30 cellular contexts compared by ENCODE assay signal in the genomic region with DNA sequence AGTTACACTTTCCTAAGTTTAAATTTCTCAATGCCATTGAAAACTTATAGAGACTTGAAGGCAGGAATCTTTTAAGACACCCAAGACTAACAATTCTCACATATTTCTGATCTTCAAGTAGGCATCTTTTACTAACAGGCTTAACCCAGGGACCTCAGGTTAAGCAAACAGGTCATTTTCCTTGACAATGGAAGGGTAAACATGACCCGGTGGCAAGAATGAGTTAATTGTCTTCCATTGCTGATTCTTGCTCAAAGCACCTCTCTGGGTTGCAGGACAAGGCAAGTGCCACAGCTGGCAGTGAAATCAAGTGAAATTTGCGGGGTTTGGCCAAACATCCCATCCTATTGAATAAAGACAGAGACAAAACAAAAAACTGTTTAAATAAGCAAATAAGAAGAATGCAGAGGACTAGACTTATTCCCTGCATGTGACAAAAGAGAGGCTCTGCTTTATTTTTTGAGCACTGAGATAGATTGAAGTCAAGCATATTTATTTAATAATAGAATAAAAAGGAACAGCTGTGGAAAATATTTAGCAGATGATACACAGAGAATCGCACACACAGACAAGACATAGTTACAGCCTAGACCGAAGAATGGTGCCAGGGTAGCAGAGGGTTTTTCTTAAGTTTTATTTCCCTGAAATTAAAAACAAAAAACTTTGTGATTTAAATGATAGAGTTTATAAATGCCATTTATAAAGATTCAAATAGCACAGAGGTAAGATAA. TPM values are rescaled to one million over a fixed set of nuclear protein-coding genes. Genes with fewer than 3 reads are reported as not detected.
DNase-seq lines count a peak whose midpoint lies in the region; ATAC-seq, FAIRE-seq and TF ChIP-seq lines count a peak whose summit lies in the region.
"Had no signal": no experiment of that assay in that cellular context is flagged by ENCODE, and none has a peak within 500 bp of the region (broad histone marks: within the 10 kb centered on the region; RNA-seq: fewer than 3 reads in every experiment).

No MANE protein-coding gene starts in this region.

- no peaks in the 10 kb centered on the region for H3K36me3 ChIP-seq in pancreas

- H3K9me3 ChIP-seq in pancreas, result no peaks in the 10 kb centered on the region

- H3K4me1 ChIP-seq in pancreas, result no peaks in the 10 kb centered on the region
- H3K4me1 ChIP-seq: foreskin keratinocyte had no signal

- peak; percentile 10 for DNase-seq in DMS53 (lab: John Stamatoyannopoulos, UW)
- no peak for DNase-seq in DMS53 treated with DMSO at 0.1 percent for 48 hours (lab: John Stamatoyannopoulos, UW; ENCODE audit: unreplicated experiment)
- peak; percentile 2 for DNase-seq in NCI-H69 (lab: John Stamatoyannopoulos, UW)
- no peak for DNase-seq in pancreas
- no peak for DNase-seq in A172 (ENCODE audit: low spot score)
- DNase-seq in SW480 (ENCODE audit: low spot score), result no peak
- DNase-seq: activated CD8-positive, alpha-beta T cell treated with anti-CD3 and anti-CD28 coated beads for 36 hours; CD8-positive, alpha-beta T cell; DMS153; effector memory CD4-positive, alpha-beta T cell; foreskin keratinocyte; GDM1; MV-4-11; NCI-H2029; NCI-H226; nucleus accumbens; OCI-M1; T-helper 2 cell had no signal

- intact Hi-C loops in pancreas (cut with DNase I), result no loop called here

- 46 to 56% methylated on average over 4 of the region's 4 CpGs for WGBS in pancreas, 2 donors

- H3K4me3 ChIP-seq in pancreas, result no peak overlapping the region
- H3K4me3 ChIP-seq: coronary artery, SK-N-MC, skin epidermis had no signal

- ATAC-seq in pancreas (no peak), HG03521 (IDR thresholded peaks at IDR 0.05; ENCODE audit: unreplicated experiment) (no peak)
- ATAC-seq: activated CD8-positive, alpha-beta T cell treated with anti-CD3 and anti-CD28 coated beads for 36 hours; activated naive CD4-positive, alpha-beta T cell treated with anti-CD3 and anti-CD28 coated beads, Interleukin-2, amount 50 U/mL, for 72 hours; CD8-positive, alpha-beta T cell; foreskin keratinocyte; HCT116; left lobe of liver had no signal

- no peak overlapping the region for H3K27ac ChIP-seq in pancreas
- H3K27ac ChIP-seq: 22Rv1, coronary artery, foreskin keratinocyte, HL-60, SK-N-MC had no signal

- no peaks in the 10 kb centered on the region for H3K27me3 ChIP-seq in pancreas

- no peak for TF ChIP-seq CTCF in pancreas (IDR thresholded peaks at IDR 0.05)

- FAIRE-seq in endometrium (lab: Jason Lieb, UNC) (peak; percentile 71), pancreas (lab: Jason Lieb, UNC) (peak; percentile 5)
- FAIRE-seq: GM19239 had no signal

RNA-seq across cellular contexts. Expression of a gene that starts 56.0 kb away (rescaled TPM):
- 1 to 10 TPM; 5.1 to 9.7 (median 5.9) TPM for total RNA-seq in pancreas
- 1 to 10 TPM; 1.8 to 2.2 TPM for polyA plus RNA-seq in pancreas
- total RNA-seq in A172 (2014; rRNA removed; shearing (Covaris generic)), result 22.9 and 25.6 TPM in 2 replicates
- total RNA-seq: activated CD8-positive, alpha-beta T cell treated with anti-CD3 and anti-CD28 coated beads for 36 hours; B cell; CD8-positive, alpha-beta T cell had no signal

Comparison
In these comparisons a context has a peak if more than half of its experiments do, and no peak if none do; other contexts are left out.
1. DNase-seq: peak in DMS53 (single experiment) and NCI-H69 (single experiment); none in DMS53 treated with DMSO at 0.1 percent for 48 hours (single experiment), pancreas (0 of 6), A172 (single experiment) and SW480 (single experiment).